Comparison of ENCODE assay signal across 28 cellular contexts in genomic region chr6:32484614-32484998, GRCh38. TPM values are rescaled to one million over a fixed set of nuclear protein-coding genes. Genes with fewer than 3 reads are reported as not detected.
"Had no signal": no experiment of that assay in that cellular context is flagged by ENCODE, and none has a peak within 500 bp of the region (broad histone marks: within the 10 kb centered on the region; RNA-seq: fewer than 3 reads in every experiment).

No MANE protein-coding gene starts in this region.

- H3K4me3 Mint-ChIP-seq: activated naive CD4-positive, alpha-beta T cell treated with anti-CD3 and anti-CD28 coated beads for 36 hours; activated naive CD8-positive, alpha-beta T cell treated with anti-CD3 and anti-CD28 coated beads for 36 hours; nephron progenitor cell had no signal

- ATAC-seq: body of pancreas, foreskin keratinocyte, psoas muscle had no signal

- H3K36me3 ChIP-seq: adrenal gland, cardiac muscle cell, esophagus muscularis mucosa, heart left ventricle, lower lobe of right lung, sigmoid colon, tibial nerve had no signal

- H3K9me3 ChIP-seq: adrenal gland, body of pancreas, esophagus muscularis mucosa, heart left ventricle, lower lobe of right lung, psoas muscle, sigmoid colon, tibial nerve had no signal

- H3K4me2 ChIP-seq: smooth muscle cell had no signal

- H3K9ac ChIP-seq: parathyroid adenoma had no signal

- DNase-seq: activated CD4-positive, alpha-beta T cell treated with anti-CD3 and anti-CD28 coated beads for 4 hours; activated CD4-positive, alpha-beta T cell treated with anti-CD3 and anti-CD28 coated beads, Interleukin-2, amount 50 U/mL, for 4 hours; activated CD8-positive, alpha-beta memory T cell treated with anti-CD3 and anti-CD28 coated beads for 24 hours; activated effector memory CD4-positive, alpha-beta T cell treated with anti-CD3 and anti-CD28 coated beads, Interleukin-2, amount 50 U/mL, for 16 hours; activated naive CD4-positive, alpha-beta T cell treated with anti-CD3 and anti-CD28 coated beads for 36 hours; activated naive CD8-positive, alpha-beta T cell treated with anti-CD3 and anti-CD28 coated beads for 36 hours; adrenal gland; body of pancreas; cortex of kidney; foreskin keratinocyte; hypothalamus; kidney glomerular epithelial cell; lower lobe of right lung; mesenchymal stem cell; nephron progenitor cell; nucleus accumbens; psoas muscle; sigmoid colon; stimulated activated CD4-positive, alpha-beta T cell treated with anti-CD3 and anti-CD28 coated beads, Interleukin-2, amount 100 ng/mL, for 24 hours; stimulated activated naive CD4-positive, alpha-beta T cell treated with Interleukin-2 at 50 U/mL for 16 hours had no signal

- H3K9me3 Mint-ChIP-seq: activated naive CD4-positive, alpha-beta T cell treated with anti-CD3 and anti-CD28 coated beads for 36 hours; activated naive CD8-positive, alpha-beta T cell treated with anti-CD3 and anti-CD28 coated beads for 36 hours; nephron progenitor cell had no signal

- H3K27ac ChIP-seq: adrenal gland, body of pancreas, cardiac muscle cell, esophagus muscularis mucosa, foreskin keratinocyte, heart left ventricle, lower lobe of right lung, parathyroid adenoma, psoas muscle, sigmoid colon, tibial nerve had no signal

- H3K27ac Mint-ChIP-seq: activated naive CD4-positive, alpha-beta T cell treated with anti-CD3 and anti-CD28 coated beads for 36 hours; activated naive CD8-positive, alpha-beta T cell treated with anti-CD3 and anti-CD28 coated beads for 36 hours; nephron progenitor cell had no signal

- H3K27me3 Mint-ChIP-seq: activated naive CD8-positive, alpha-beta T cell treated with anti-CD3 and anti-CD28 coated beads for 36 hours had no signal

- H3K36me3 Mint-ChIP-seq: activated naive CD8-positive, alpha-beta T cell treated with anti-CD3 and anti-CD28 coated beads for 36 hours had no signal

- H3K27me3 ChIP-seq: adrenal gland, body of pancreas, cardiac muscle cell, foreskin keratinocyte, sigmoid colon, tibial nerve had no signal

- H3K4me3 ChIP-seq: adrenal gland, body of pancreas, cardiac muscle cell, esophagus muscularis mucosa, heart left ventricle, lower lobe of right lung, psoas muscle, sigmoid colon, smooth muscle cell, tibial nerve had no signal

- H3K4me1 Mint-ChIP-seq: activated naive CD8-positive, alpha-beta T cell treated with anti-CD3 and anti-CD28 coated beads for 36 hours had no signal

- H3K4me1 ChIP-seq: adrenal gland, body of pancreas, esophagus muscularis mucosa, foreskin keratinocyte, heart left ventricle, lower lobe of right lung, parathyroid adenoma, psoas muscle, sigmoid colon, tibial nerve had no signal

- H3K79me2 ChIP-seq: parathyroid adenoma had no signal

RNA-seq across cellular contexts. Expression of gene HLA-DRA, which starts 44.9 kb away (rescaled TPM):
- total RNA-seq: cardiac muscle cell, foreskin keratinocyte, smooth muscle cell had no signal
- polyA plus RNA-seq: cardiac muscle cell, foreskin keratinocyte, smooth muscle cell had no signal

RNA-seq across cellular contexts. Expression of gene HLA-DRB5, which starts 45.5 kb away (rescaled TPM):
- total RNA-seq: cardiac muscle cell, cerebellum, foreskin keratinocyte, temporal lobe had no signal
- polyA plus RNA-seq: foreskin keratinocyte had no signal
